ENCODE assay signal across 23 cellular contexts in the genomic region with DNA sequence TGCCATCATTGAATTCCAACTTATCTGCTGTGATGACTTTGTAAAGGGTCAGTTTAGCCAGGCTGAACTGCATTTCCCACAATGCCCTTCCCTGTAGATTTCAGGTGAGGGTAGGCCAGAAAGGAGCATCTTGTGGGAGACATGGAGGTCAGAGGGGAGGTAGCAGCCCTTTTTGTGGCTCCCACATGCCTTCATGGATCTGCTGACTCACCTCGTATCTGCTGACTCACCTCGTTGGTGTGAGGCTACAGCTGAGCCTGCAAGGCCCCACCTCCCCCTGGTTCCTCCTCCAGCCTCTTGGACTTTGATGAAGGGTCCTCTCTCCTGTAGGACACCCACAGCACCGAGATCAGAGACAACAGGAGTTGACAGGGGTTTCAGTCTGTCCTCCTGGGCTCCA.
DNase-seq lines count a peak whose midpoint lies in the region; ATAC-seq and TF ChIP-seq lines count a peak whose summit lies in the region.
"Had no signal": no experiment of that assay in that cellular context is flagged by ENCODE, and none has a peak within 500 bp of the region (broad histone marks: within the 10 kb centered on the region; RNA-seq: fewer than 3 reads in every experiment).

No MANE protein-coding gene starts in this region.

- TF ChIP-seq CTCF in mammary epithelial cell (conservative IDR thresholded peaks at IDR 0.05 in 1 of 2, IDR thresholded peaks at IDR 0.05 in 1 of 2; ENCODE audit: extremely low read depth in 1 of 2, insufficient read depth in 1 of 2, low read depth in 1 of 2, low read length in 2 of 2) = no peak
- no peak for TF ChIP-seq CTCF in parathyroid adenoma (IDR thresholded peaks at IDR 0.05)

- H4K20me1 ChIP-seq in mammary epithelial cell (ENCODE audit: insufficient read depth, low read length) = no peaks in the 10 kb centered on the region

- H3K9ac ChIP-seq in NT2/D1 (ENCODE audit: insufficient read length, low read depth) = no peak overlapping the region
- no peak overlapping the region for H3K9ac ChIP-seq in mammary epithelial cell (ENCODE audit: insufficient read depth, low read length)
- no peak overlapping the region for H3K9ac ChIP-seq in parathyroid adenoma

- H3K4me2 ChIP-seq in mammary epithelial cell (ENCODE audit: insufficient read depth, low read depth, low read length) = no peak overlapping the region
- H3K4me2 ChIP-seq in parathyroid adenoma (ENCODE audit: low read length) = no peak overlapping the region

- peak; percentile 4 for DNase-seq in NK-92 treated with Interleukin-12 subunit alpha and Interleukin-12 subunit beta, amount 100 ng/mL, for 24 hours (lab: John Stamatoyannopoulos, UW)
- no peak for DNase-seq in NK-92 (lab: John Stamatoyannopoulos, UW; ENCODE audit: unreplicated experiment)
- DNase-seq in NT2/D1 (ENCODE audit: low read depth, low spot score) = peak; percentile 16
- DNase-seq in mammary epithelial cell = peak; percentile 24
- no peak for DNase-seq in NCI-H524 treated with DMSO at 0.1 percent for 48 hours (lab: John Stamatoyannopoulos, UW)
- DNase-seq in DMS79 treated with DMSO at 0.1 percent for 48 hours (lab: John Stamatoyannopoulos, UW) = no peak
- DNase-seq: 8988T; activated B cell treated with CpG ODN at 0.5 μM for 24 hours; activated CD8-positive, alpha-beta memory T cell treated with anti-CD3 and anti-CD28 coated beads for 24 hours; body of pancreas; CD4-positive, alpha-beta memory T cell; cortex of kidney; foreskin melanocyte; H7; NCI-H1105 treated with DMSO at 0.1 percent for 48 hours; NCI-H2171 treated with DMSO at 0.1 percent for 48 hours; NCI-H774; T-helper 1 cell; tibial artery had no signal

- H3K27me3 ChIP-seq in NT2/D1 (ENCODE audit: insufficient read depth, insufficient read length) (no peaks in the 10 kb centered on the region), mammary epithelial cell (ENCODE audit: insufficient read depth, low read length) (no peaks in the 10 kb centered on the region), parathyroid adenoma (ENCODE audit: control insufficient read depth, insufficient read depth, low read length) (no peaks in the 10 kb centered on the region)
- H3K27me3 ChIP-seq: body of pancreas, tibial artery had no signal

- no peaks in the 10 kb centered on the region for H3K36me3 ChIP-seq in NT2/D1 (ENCODE audit: insufficient read depth, insufficient read length, low read length)
- H3K36me3 ChIP-seq in mammary epithelial cell (ENCODE audit: insufficient read depth, low read length) = no peaks in the 10 kb centered on the region
- H3K36me3 ChIP-seq in parathyroid adenoma (ENCODE audit: control insufficient read depth, insufficient read depth, low read length) = no peaks in the 10 kb centered on the region
- H3K36me3 ChIP-seq: tibial artery had no signal

- BruUV-seq in mammary epithelial cell (replicated peaks; lab: Mats Ljungman, UMichigan) = no TSS peak

- peaks cover 7% of the 10 kb centered on the region for H3K4me1 ChIP-seq in NT2/D1 (ENCODE audit: insufficient read depth, insufficient read length)
- H3K4me1 ChIP-seq in mammary epithelial cell (ENCODE audit: insufficient read depth, low read length) = no peaks in the 10 kb centered on the region
- peaks cover 12% of the 10 kb centered on the region for H3K4me1 ChIP-seq in parathyroid adenoma
- H3K4me1 ChIP-seq: body of pancreas, tibial artery had no signal

- in situ Hi-C loops in mammary epithelial cell (cut with MboI; ENCODE audit: low sequenced_read_pairs in 2 of 2) = no loop called here

- 55% methylated on average over 3 of the region's 3 CpGs for WGBS in mammary epithelial cell (ENCODE audit: low coverage, missing lambda C conversion rate)

- H3K9me3 ChIP-seq in NT2/D1 (ENCODE audit: insufficient read depth, low read length) = no peaks in the 10 kb centered on the region; the same call in 1 of the 2 replicates
- no peaks in the 10 kb centered on the region for H3K9me3 ChIP-seq in mammary epithelial cell (replicated peaks; ENCODE audit: insufficient read depth, low read length)
- H3K9me3 ChIP-seq in parathyroid adenoma (ENCODE audit: control insufficient read depth, low read length) = no peaks in the 10 kb centered on the region
- H3K9me3 ChIP-seq: body of pancreas, tibial artery had no signal

- dilution Hi-C loops in mammary epithelial cell (cut with HindIII; ENCODE audit: low sequenced_read_pairs) = loop anchor here (5.0 kb wide), 1 partner anchor 61 kb away; no protein-coding TSS in a partner anchor

- intact Hi-C loops in mammary epithelial cell (cut with micrococcal nuclease) = no loop called here

- H2AFZ ChIP-seq in mammary epithelial cell (ENCODE audit: low read depth, low read length) (no peak overlapping the region), parathyroid adenoma (peak overlapping the region; percentile 39)

- CTCF ChIA-PET in mammary epithelial cell (lab: Charles Lee; ENCODE audit: low non-redundant PET) = no interaction called here

- no peaks in the 10 kb centered on the region for H3K79me2 ChIP-seq in mammary epithelial cell (ENCODE audit: insufficient read depth, low read length)
- H3K79me2 ChIP-seq in parathyroid adenoma = no peaks in the 10 kb centered on the region

- H3K27ac ChIP-seq in mammary epithelial cell (ENCODE audit: insufficient read depth, low read depth, low read length) = no peak overlapping the region
- H3K27ac ChIP-seq in parathyroid adenoma = no peak overlapping the region
- H3K27ac ChIP-seq: body of pancreas, tibial artery had no signal

- no peak for ATAC-seq in HG03521 (IDR thresholded peaks at IDR 0.05; ENCODE audit: unreplicated experiment)
- ATAC-seq: activated naive CD4-positive, alpha-beta T cell treated with anti-CD3 and anti-CD28 coated beads, Interleukin-2, amount 50 U/mL, for 72 hours; body of pancreas; left lobe of liver had no signal

- H3K4me3 ChIP-seq in NT2/D1 (ENCODE audit: insufficient read length, low read depth) (no peak overlapping the region), mammary epithelial cell (replicated peaks in 1 of 3; ENCODE audit: insufficient read depth in 1 of 3, low read depth in 2 of 3, low read length in 3 of 3) (no peak overlapping the region), parathyroid adenoma (ENCODE audit: low read depth, low read length) (no peak overlapping the region)
- H3K4me3 ChIP-seq: body of pancreas, tibial artery had no signal

Comparison
In these comparisons a context has a peak if more than half of its experiments do, and no peak if none do; other contexts are left out.
1. DNase-seq: peak in NK-92 treated with Interleukin-12 subunit alpha and Interleukin-12 subunit beta, amount 100 ng/mL, for 24 hours (single experiment), NT2/D1 (single experiment) and mammary epithelial cell (single experiment); none in NK-92 (single experiment), NCI-H524 treated with DMSO at 0.1 percent for 48 hours (single experiment) and DMS79 treated with DMSO at 0.1 percent for 48 hours (single experiment).